Comparison of ENCODE assay signal across 12 cellular contexts in genomic region chr10:48976208-48976607, GRCh38. TPM values are rescaled to one million over a fixed set of nuclear protein-coding genes. Genes with fewer than 3 reads are reported as not detected.
DNase-seq lines count a peak whose midpoint lies in the region; ATAC-seq and TF ChIP-seq lines count a peak whose summit lies in the region.
"Had no signal": no experiment of that assay in that cellular context is flagged by ENCODE, and none has a peak within 500 bp of the region (broad histone marks: within the 10 kb centered on the region; RNA-seq: fewer than 3 reads in every experiment).

No MANE protein-coding gene starts in this region.

- no peaks in the 10 kb centered on the region for H3K36me3 ChIP-seq in cardiac muscle cell
- no peaks in the 10 kb centered on the region for H3K36me3 ChIP-seq in thoracic aorta
- no peaks in the 10 kb centered on the region for H3K36me3 ChIP-seq in CD8-positive, alpha-beta T cell (ENCODE audit: insufficient read depth, low read length)
- no peaks in the 10 kb centered on the region for H3K36me3 ChIP-seq in body of pancreas (replicated peaks in 1 of 2; ENCODE audit: insufficient read depth in 1 of 2, low read depth in 2 of 2)

- intact Hi-C loops in activated CD4-positive, alpha-beta T cell treated with anti-CD3 and anti-CD28 coated beads for 36 hours (cut with DNase I, micrococcal nuclease), result no loop called here
- intact Hi-C loops in activated CD4-positive, alpha-beta T cell treated with anti-CD3 and anti-CD28 coated beads, Interleukin-2, amount 10 ng/mL, durations not matched to agents 24 days and 14 days (cut with micrococcal nuclease), result no loop called here
- intact Hi-C loops in CD8-positive, alpha-beta T cell (cut with DNase I, micrococcal nuclease), result no loop called here
- intact Hi-C loops in body of pancreas (cut with DNase I), result no loop called here

- H3K27me3 ChIP-seq in cardiac muscle cell (peaks cover 3% of the 10 kb centered on the region), thoracic aorta (replicated peaks; ENCODE audit: insufficient read depth) (no peaks in the 10 kb centered on the region), body of pancreas (no peaks in the 10 kb centered on the region)
- H3K27me3 ChIP-seq in CD8-positive, alpha-beta T cell (ENCODE audit: insufficient read depth, low read length), result no peaks in the 10 kb centered on the region

- no peak for TF ChIP-seq POLR2A in body of pancreas (IDR thresholded peaks at IDR 0.05)

- CTCF ChIA-PET in activated CD4-positive, alpha-beta T cell treated with anti-CD3 and anti-CD28 coated beads for 36 hours (lab: Charles Lee), result interaction anchor here (0.6 kb wide), 1 partner anchor 379 kb away, joined by 3 read pairs; no protein-coding TSS in a partner anchor
- CTCF ChIA-PET in CD8-positive, alpha-beta T cell (lab: Charles Lee), result no interaction called here

- ATAC-seq in activated CD4-positive, alpha-beta T cell treated with anti-CD3 and anti-CD28 coated beads for 36 hours, result no peak
- ATAC-seq in thoracic aorta (ENCODE audit: insufficient number of reproducible peaks, low FRiP score, low read depth) (no peak), GM18873 (IDR thresholded peaks at IDR 0.05; ENCODE audit: low FRiP score, unreplicated experiment) (no peak), body of pancreas (no peak)
- ATAC-seq in CD8-positive, alpha-beta T cell, result no peak

- H3K4me3 ChIP-seq in cardiac muscle cell, result no peak overlapping the region
- H3K4me3 ChIP-seq in thoracic aorta, result no peak overlapping the region
- H3K4me3 ChIP-seq in CD8-positive, alpha-beta T cell (ENCODE audit: low read depth, low read length), result no peak overlapping the region
- H3K4me3 ChIP-seq in body of pancreas, result no peak overlapping the region

- no peak for TF ChIP-seq CTCF in cardiac muscle cell (IDR thresholded peaks at IDR 0.05; ENCODE audit: low read depth, low read length)
- peak; percentile 18 for TF ChIP-seq CTCF in thoracic aorta (IDR thresholded peaks at IDR 0.05)
- TF ChIP-seq CTCF in CD8-positive, alpha-beta T cell (IDR thresholded peaks at IDR 0.05), result no peak
- TF ChIP-seq CTCF in body of pancreas (IDR thresholded peaks at IDR 0.05), result no peak

- no peaks in the 10 kb centered on the region for H3K4me1 Mint-ChIP-seq in activated CD4-positive, alpha-beta T cell treated with anti-CD3 and anti-CD28 coated beads for 36 hours
- H3K4me1 Mint-ChIP-seq in activated CD4-positive, alpha-beta T cell treated with anti-CD3 and anti-CD28 coated beads, Interleukin-2, amount 10 ng/mL, durations not matched to agents 24 days and 14 days, result no peaks in the 10 kb centered on the region
- no peaks in the 10 kb centered on the region for H3K4me1 Mint-ChIP-seq in CD8-positive, alpha-beta T cell (ENCODE audit: low read depth)

- H3K27ac ChIP-seq in cardiac muscle cell, result no peak overlapping the region
- H3K27ac ChIP-seq in thoracic aorta, result no peak overlapping the region
- no peak overlapping the region for H3K27ac ChIP-seq in CD8-positive, alpha-beta T cell (ENCODE audit: low read depth, low read length)
- H3K27ac ChIP-seq in body of pancreas, result no peak overlapping the region

- peak; percentile 32 for DNase-seq in activated CD4-positive, alpha-beta T cell treated with anti-CD3 and anti-CD28 coated beads for 36 hours
- DNase-seq in activated CD4-positive, alpha-beta T cell treated with anti-CD3 and anti-CD28 coated beads, Interleukin-2, amount 10 ng/mL, durations not matched to agents 24 days and 14 days, result no peak
- DNase-seq in RPMI7951 (ENCODE audit: low read depth), result peak; percentile 29
- DNase-seq in cardiac muscle cell (ENCODE audit: low read depth in 1 of 2, low spot score in 1 of 2), result peak; percentile 7 to 33
- no peak for DNase-seq in thoracic aorta (ENCODE audit: low spot score)
- no peak for DNase-seq in CD8-positive, alpha-beta T cell
- DNase-seq in body of pancreas, result no peak
- DNase-seq: activated T-cell treated with anti-CD3 and anti-CD28 coated beads, Interleukin-2, amount 50 U/mL, for 24 hours had no signal

- H3K9me3 Mint-ChIP-seq in activated CD4-positive, alpha-beta T cell treated with anti-CD3 and anti-CD28 coated beads for 36 hours (ENCODE audit: low read depth), result no peaks in the 10 kb centered on the region
- no peaks in the 10 kb centered on the region for H3K9me3 Mint-ChIP-seq in activated CD4-positive, alpha-beta T cell treated with anti-CD3 and anti-CD28 coated beads, Interleukin-2, amount 10 ng/mL, durations not matched to agents 24 days and 14 days
- no peaks in the 10 kb centered on the region for H3K9me3 Mint-ChIP-seq in CD8-positive, alpha-beta T cell
- H3K9me3 Mint-ChIP-seq: activated T-cell treated with anti-CD3 and anti-CD28 coated beads, Interleukin-2, amount 50 U/mL, for 24 hours had no signal

- H3K27ac Mint-ChIP-seq in activated CD4-positive, alpha-beta T cell treated with anti-CD3 and anti-CD28 coated beads for 36 hours, result no peak overlapping the region
- no peak overlapping the region for H3K27ac Mint-ChIP-seq in activated CD4-positive, alpha-beta T cell treated with anti-CD3 and anti-CD28 coated beads, Interleukin-2, amount 10 ng/mL, durations not matched to agents 24 days and 14 days
- no peak overlapping the region for H3K27ac Mint-ChIP-seq in CD8-positive, alpha-beta T cell
- H3K27ac Mint-ChIP-seq: activated T-cell treated with anti-CD3 and anti-CD28 coated beads, Interleukin-2, amount 50 U/mL, for 24 hours had no signal

- H3K4me3 Mint-ChIP-seq in activated CD4-positive, alpha-beta T cell treated with anti-CD3 and anti-CD28 coated beads for 36 hours, result no peak overlapping the region
- no peak overlapping the region for H3K4me3 Mint-ChIP-seq in activated CD4-positive, alpha-beta T cell treated with anti-CD3 and anti-CD28 coated beads, Interleukin-2, amount 10 ng/mL, durations not matched to agents 24 days and 14 days
- H3K4me3 Mint-ChIP-seq in CD8-positive, alpha-beta T cell, result no peak overlapping the region
- H3K4me3 Mint-ChIP-seq: activated T-cell treated with anti-CD3 and anti-CD28 coated beads, Interleukin-2, amount 50 U/mL, for 24 hours had no signal

- H3K27me3 Mint-ChIP-seq in activated CD4-positive, alpha-beta T cell treated with anti-CD3 and anti-CD28 coated beads for 36 hours, result peaks cover 2% of the 10 kb centered on the region
- no peaks in the 10 kb centered on the region for H3K27me3 Mint-ChIP-seq in activated CD4-positive, alpha-beta T cell treated with anti-CD3 and anti-CD28 coated beads, Interleukin-2, amount 10 ng/mL, durations not matched to agents 24 days and 14 days
- H3K27me3 Mint-ChIP-seq in CD8-positive, alpha-beta T cell (ENCODE audit: low read depth), result no peaks in the 10 kb centered on the region

- H3K36me3 Mint-ChIP-seq in activated CD4-positive, alpha-beta T cell treated with anti-CD3 and anti-CD28 coated beads for 36 hours (ENCODE audit: low read depth), result no peaks in the 10 kb centered on the region
- H3K36me3 Mint-ChIP-seq in activated CD4-positive, alpha-beta T cell treated with anti-CD3 and anti-CD28 coated beads, Interleukin-2, amount 10 ng/mL, durations not matched to agents 24 days and 14 days (ENCODE audit: low read depth), result no peaks in the 10 kb centered on the region
- H3K36me3 Mint-ChIP-seq in CD8-positive, alpha-beta T cell, result no peaks in the 10 kb centered on the region

- no peaks in the 10 kb centered on the region for H3K4me1 ChIP-seq in cardiac muscle cell (ENCODE audit: low read depth)
- H3K4me1 ChIP-seq in thoracic aorta (ENCODE audit: control insufficient read depth in 1 of 2, low read depth in 2 of 2), result no peaks in the 10 kb centered on the region
- no peaks in the 10 kb centered on the region for H3K4me1 ChIP-seq in CD8-positive, alpha-beta T cell (ENCODE audit: insufficient read depth, low read length)
- no peaks in the 10 kb centered on the region for H3K4me1 ChIP-seq in body of pancreas
- H3K4me1 ChIP-seq: Caco-2 had no signal

- POLR2A ChIA-PET in activated CD4-positive, alpha-beta T cell treated with anti-CD3 and anti-CD28 coated beads for 36 hours (lab: Charles Lee), result no interaction called here
- POLR2A ChIA-PET in CD8-positive, alpha-beta T cell (lab: Charles Lee), result no interaction called here

- no peaks in the 10 kb centered on the region for H3K9me3 ChIP-seq in cardiac muscle cell (ENCODE audit: low read depth)
- H3K9me3 ChIP-seq in thoracic aorta, result no peaks in the 10 kb centered on the region
- H3K9me3 ChIP-seq in CD8-positive, alpha-beta T cell (ENCODE audit: low read length), result no peaks in the 10 kb centered on the region
- no peaks in the 10 kb centered on the region for H3K9me3 ChIP-seq in body of pancreas
- H3K9me3 ChIP-seq: Caco-2 had no signal

RNA-seq across cellular contexts. Expression of gene LRRC18, which starts 36.6 kb away (rescaled TPM):
- not detected for total RNA-seq in activated CD4-positive, alpha-beta T cell treated with anti-CD3 and anti-CD28 coated beads for 36 hours
- total RNA-seq in activated CD4-positive, alpha-beta T cell treated with anti-CD3 and anti-CD28 coated beads, Interleukin-2, amount 10 ng/mL, durations not matched to agents 24 days and 14 days, result not detected in 2 replicates
- not detected in 2 replicates for total RNA-seq in RPMI7951 (2014; rRNA removed; shearing (Covaris generic))
- not detected in 2 replicates for total RNA-seq in cardiac muscle cell
- not detected in 2 replicates for polyA plus RNA-seq in cardiac muscle cell
- not detected for total RNA-seq in thoracic aorta
- not detected for total RNA-seq in CD8-positive, alpha-beta T cell
- not detected for total RNA-seq in body of pancreas
- total RNA-seq: Caco-2, glomerular endothelial cell, NCI-H460 had no signal

Comparison
In these comparisons a context has a peak if more than half of its experiments do, and no peak if none do; other contexts are left out.
1. DNase-seq: peak in activated CD4-positive, alpha-beta T cell treated with anti-CD3 and anti-CD28 coated beads for 36 hours (single experiment), RPMI7951 (single experiment) and cardiac muscle cell (2 of 2); none in activated CD4-positive, alpha-beta T cell treated with anti-CD3 and anti-CD28 coated beads, Interleukin-2, amount 10 ng/mL, durations not matched to agents 24 days and 14 days (single experiment), thoracic aorta (single experiment), CD8-positive, alpha-beta T cell (0 of 7) and body of pancreas (0 of 4).